24 cellular contexts compared by ENCODE assay signal in the genomic region with DNA sequence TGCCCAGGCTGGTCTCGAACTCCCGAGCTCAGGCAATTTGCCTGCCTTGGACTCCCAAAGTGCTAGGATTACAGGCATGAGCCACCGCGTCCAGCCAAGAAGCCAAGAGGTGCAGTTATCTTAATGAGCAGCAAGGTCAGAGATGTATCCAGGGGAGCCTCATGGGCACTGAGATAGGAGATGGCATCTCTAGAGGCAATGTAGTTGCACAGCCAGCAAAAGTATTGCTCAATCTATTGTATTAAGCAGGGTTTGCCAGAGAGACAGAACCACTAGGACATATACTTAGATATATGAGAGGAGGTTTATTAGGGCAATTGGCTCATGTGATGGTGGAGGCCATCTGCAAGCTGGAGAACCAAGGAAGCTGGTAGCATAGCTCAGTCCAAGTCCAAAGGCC.
"Had no signal": no experiment of that assay in that cellular context is flagged by ENCODE, and none has a peak within 500 bp of the region (broad histone marks: within the 10 kb centered on the region; RNA-seq: fewer than 3 reads in every experiment).

No MANE protein-coding gene starts in this region.

- H3K9me3 ChIP-seq: esophagus squamous epithelium, gastrocnemius medialis, pancreas, stomach, suprapubic skin, tibial nerve had no signal

- H3K4me1 ChIP-seq: esophagus squamous epithelium, gastrocnemius medialis, pancreas, stomach, suprapubic skin, tibial nerve had no signal

- H3K4me3 ChIP-seq: coronary artery, esophagus squamous epithelium, gastrocnemius medialis, pancreas, stomach, suprapubic skin, tibial nerve had no signal

- H3K27me3 ChIP-seq: esophagus squamous epithelium, gastrocnemius medialis, pancreas, stomach, suprapubic skin, tibial nerve had no signal

- H3K4me3 Mint-ChIP-seq: activated CD4-positive, alpha-beta T cell treated with anti-CD3 and anti-CD28 coated beads, Interleukin-2, amount 10 ng/mL, durations not matched to agents 24 days and 14 days; activated naive CD4-positive, alpha-beta T cell treated with anti-CD3 and anti-CD28 coated beads for 36 hours; activated naive CD8-positive, alpha-beta T cell treated with anti-CD3 and anti-CD28 coated beads, Interleukin-2, amount 10 ng/mL, durations not matched to agents 7 days and 5 days; nephron progenitor cell; T-helper 1 cell treated with Interleukin-12 subunit alpha and Interleukin-12 subunit beta and Interleukin-4 antibody, amounts not matched to agents 30 μg/mL and 1 μg/mL, for 36 hours had no signal

- H3K4me1 Mint-ChIP-seq: nephron progenitor cell had no signal

- H3K9me3 Mint-ChIP-seq: activated CD4-positive, alpha-beta T cell treated with anti-CD3 and anti-CD28 coated beads, Interleukin-2, amount 10 ng/mL, durations not matched to agents 24 days and 14 days; activated naive CD4-positive, alpha-beta T cell treated with anti-CD3 and anti-CD28 coated beads for 36 hours; activated naive CD8-positive, alpha-beta T cell treated with anti-CD3 and anti-CD28 coated beads, Interleukin-2, amount 10 ng/mL, durations not matched to agents 7 days and 5 days; T-helper 1 cell treated with Interleukin-12 subunit alpha and Interleukin-12 subunit beta and Interleukin-4 antibody, amounts not matched to agents 30 μg/mL and 1 μg/mL, for 36 hours had no signal

- H3K36me3 ChIP-seq: gastrocnemius medialis, pancreas, suprapubic skin had no signal

- H3K27ac Mint-ChIP-seq: activated naive CD4-positive, alpha-beta T cell treated with anti-CD3 and anti-CD28 coated beads for 36 hours; activated naive CD8-positive, alpha-beta T cell treated with anti-CD3 and anti-CD28 coated beads, Interleukin-2, amount 10 ng/mL, durations not matched to agents 7 days and 5 days; nephron progenitor cell; T-helper 1 cell treated with Interleukin-12 subunit alpha and Interleukin-12 subunit beta and Interleukin-4 antibody, amounts not matched to agents 30 μg/mL and 1 μg/mL, for 36 hours had no signal

- H3K27me3 Mint-ChIP-seq: activated CD4-positive, alpha-beta T cell treated with anti-CD3 and anti-CD28 coated beads, Interleukin-2, amount 10 ng/mL, durations not matched to agents 24 days and 14 days had no signal

- DNase-seq: activated CD4-positive, alpha-beta T cell treated with anti-CD3 and anti-CD28 coated beads, Interleukin-2, amount 10 ng/mL, durations not matched to agents 24 days and 14 days; activated CD8-positive, alpha-beta memory T cell treated with anti-CD3 and anti-CD28 coated beads, Interleukin-2, amount 50 U/mL, for 48 hours; activated effector memory CD4-positive, alpha-beta T cell treated with Interleukin-2 at 50 U/mL for 16 hours; activated naive CD4-positive, alpha-beta T cell treated with anti-CD3 and anti-CD28 coated beads for 36 hours; activated naive CD8-positive, alpha-beta T cell treated with anti-CD3 and anti-CD28 coated beads, Interleukin-2, amount 10 ng/mL, durations not matched to agents 7 days and 5 days; activated T-cell treated with anti-CD3 and anti-CD28 coated beads, Interleukin-2, amount 50 U/mL, for 48 hours; amniotic stem cell; cerebellar nuclear complex; esophagus squamous epithelium; gastrocnemius medialis; hippocampal formation; midbrain; nephron progenitor cell; pancreas; right cardiac atrium; stimulated activated CD4-positive, alpha-beta T cell treated with anti-CD3 and anti-CD28 coated beads, Interleukin-12 subunit alpha, Interleukin-12 subunit beta, amount 100 ng/mL, for 4 hours; stimulated activated CD4-positive, alpha-beta T cell treated with anti-CD3 and anti-CD28 coated beads, Interleukin-4, amount 100 ng/mL, for 4 hours; stomach had no signal

- H3K27ac ChIP-seq: coronary artery, esophagus squamous epithelium, gastrocnemius medialis, pancreas, stomach, suprapubic skin, tibial nerve, VCaP had no signal

- ATAC-seq: activated CD4-positive, CD25-positive, alpha-beta regulatory T cell treated with anti-CD3 and anti-CD28 coated beads, Interleukin-2, amount 50 U/mL, for 24 hours; gastrocnemius medialis; pancreas; right cardiac atrium had no signal
